In genomic region chr17:77511514-77512061, GRCh38 we compare ENCODE assay signal across 26 cellular contexts.
"Had no signal": no experiment of that assay in that cellular context is flagged by ENCODE, and none has a peak within 500 bp of the region (broad histone marks: within the 10 kb centered on the region; RNA-seq: fewer than 3 reads in every experiment).

No MANE protein-coding gene starts in this region.

- H3K4me1 ChIP-seq: gastrocnemius medialis, left lung, lower lobe of right lung had no signal

- H3K36me3 Mint-ChIP-seq: mesothelial cell of epicardium had no signal

- H3K27ac Mint-ChIP-seq: mesothelial cell of epicardium, naive B cell had no signal

- H3K27ac ChIP-seq: coronary artery, dorsolateral prefrontal cortex, epithelial cell of prostate, esophagus squamous epithelium, gastrocnemius medialis, heart right ventricle, left lung, lower lobe of right lung had no signal

- H3K36me3 ChIP-seq: esophagus squamous epithelium, gastrocnemius medialis, heart right ventricle, left lung, lower lobe of right lung had no signal

- H3K4me3 ChIP-seq: coronary artery, dorsolateral prefrontal cortex, esophagus squamous epithelium, gastrocnemius medialis, heart right ventricle, left lung, lower lobe of right lung, mucosa of descending colon had no signal

- ATAC-seq: esophagus mucosa, gastrocnemius medialis, heart right ventricle, left cardiac atrium, left lung, left ventricle myocardium superior, lower lobe of right lung, mucosa of descending colon had no signal

- DNase-seq: dermis blood vessel endothelial cell; effector CD4-positive, alpha-beta T cell; effector memory CD4-positive, alpha-beta T cell; erythroblast; esophagus squamous epithelium; foreskin fibroblast; foreskin melanocyte; gastrocnemius medialis; glutamatergic neuron; heart right ventricle; hippocampal formation; left cardiac atrium; left ventricle myocardium superior; lower lobe of right lung; mesenchymal stem cell; mucosa of descending colon; naive B cell had no signal

- H3K9me3 ChIP-seq: esophagus squamous epithelium, gastrocnemius medialis, mucosa of descending colon had no signal

- H3K27me3 ChIP-seq: dorsolateral prefrontal cortex, esophagus squamous epithelium, gastrocnemius medialis, heart right ventricle, left lung had no signal

- H3K4me3 Mint-ChIP-seq: mesothelial cell of epicardium, naive B cell had no signal

- FAIRE-seq: colon, islet of Langerhans, keratinocyte had no signal

- H3K4me1 Mint-ChIP-seq: mesothelial cell of epicardium, naive B cell had no signal
